8 cellular contexts compared by ENCODE assay signal in genomic region chr3:128052831-128053419, GRCh38. TPM values are rescaled to one million over a fixed set of nuclear protein-coding genes. Genes with fewer than 3 reads are reported as not detected.
DNase-seq lines count a peak whose midpoint lies in the region; ATAC-seq and TF ChIP-seq lines count a peak whose summit lies in the region.

No MANE protein-coding gene starts in this region.

- H3K27me3 ChIP-seq in AG04450 (ENCODE audit: control insufficient read depth, insufficient read depth, low read length): no peaks in the 10 kb centered on the region
- H3K27me3 ChIP-seq in HL-60 (ENCODE audit: insufficient read depth, poor library complexity, severe bottlenecking): no peaks in the 10 kb centered on the region
- no peaks in the 10 kb centered on the region for H3K27me3 ChIP-seq in ascending aorta
- no peaks in the 10 kb centered on the region for H3K27me3 ChIP-seq in kidney epithelial cell (ENCODE audit: control insufficient read depth, insufficient read depth, low read length)

- H3K4me3 ChIP-seq in AG04450 (ENCODE audit: low read depth, low read length): peak overlapping the region; percentile 95
- H3K4me3 ChIP-seq in HL-60 (replicated peaks; ENCODE audit: insufficient read depth, low read length): peak overlapping the region; percentile 89
- H3K4me3 ChIP-seq in ascending aorta: peak overlapping the region; percentile 94 to 98
- H3K4me3 ChIP-seq in kidney epithelial cell (ENCODE audit: low read depth, low read length): peak overlapping the region; percentile 97

- H3K36me3 ChIP-seq in ascending aorta: peaks cover 12 to 30% of the 10 kb centered on the region in 2 donors
- H3K36me3 ChIP-seq in kidney epithelial cell (ENCODE audit: control insufficient read depth, insufficient read depth, low read length): peaks cover 4% of the 10 kb centered on the region

- no peak for ATAC-seq in HG03175 (IDR thresholded peaks at IDR 0.05; ENCODE audit: unreplicated experiment)

- POLR2A ChIA-PET in AG04450 (lab: Yijun Ruan, JAX): interaction anchor here (0.5 to 2.0 kb wide), 6 partner anchors 8 to 462 kb away, joined by 3 to 9 read pairs (median 4); partner anchors contain the start of gene TPRA1

- CTCF ChIA-PET in AG04450 (lab: Charles Lee): interaction anchor here (0.5 to 1.7 kb wide), 4 partner anchors 16 to 478 kb away, joined by 3 to 7 read pairs (median 4); no protein-coding TSS in a partner anchor

- TF ChIP-seq CTCF in AG04450 (IDR thresholded peaks at IDR 0.05; ENCODE audit: low read depth, low read length) (no peak), HL-60 (IDR thresholded peaks at IDR 0.05; ENCODE audit: insufficient read depth, low read length) (no peak), ascending aorta (IDR thresholded peaks at IDR 0.05) (no peak), kidney epithelial cell (IDR thresholded peaks at IDR 0.05; ENCODE audit: insufficient read depth, low read length, poor library complexity, severe bottlenecking) (no peak)

- peak overlapping the region; percentile 89 for H3K27ac ChIP-seq in AG04450 (ENCODE audit: low read depth, low read length)
- H3K27ac ChIP-seq in HL-60 (replicated peaks): peak overlapping the region; percentile 98
- H3K27ac ChIP-seq in ascending aorta: peak overlapping the region; percentile 96
- peak overlapping the region; percentile 27 for H3K27ac ChIP-seq in temporal lobe (ENCODE audit: low read depth, low read length)

- intact Hi-C loops in ascending aorta (cut with DNase I): loop anchor here (1.0 to 5.0 kb wide), 6 partner anchors 70 to 674 kb away; partner anchors contain the start of genes ABTB1, RAB7A, RUVBL1 and TPRA1

- H3K9me3 ChIP-seq in AG04450 (ENCODE audit: control insufficient read depth, insufficient read depth, low read length) (no peaks in the 10 kb centered on the region), ascending aorta (no peaks in the 10 kb centered on the region)

- peaks cover 15 to 29% of the 10 kb centered on the region in 2 donors for H3K4me1 ChIP-seq in ascending aorta

- DNase-seq in AG04450 (ENCODE audit: low read depth, low spot score): no peak
- no peak for DNase-seq in HL-60 (ENCODE audit: low read depth in 1 of 2, low spot score in 1 of 2)
- DNase-seq in ascending aorta (ENCODE audit: low spot score in 2 of 2): no peak
- no peak for DNase-seq in kidney epithelial cell (ENCODE audit: low read depth)
- no peak for DNase-seq in islet precursor cell
- no peak for DNase-seq in DMS114 treated with DMSO at 0.1 percent for 48 hours (lab: John Stamatoyannopoulos, UW; ENCODE audit: unreplicated experiment)

RNA-seq across cellular contexts. Expression of gene SEC61A1, which starts 0.7 kb away (rescaled TPM):
- polyA plus RNA-seq in AG04450 (2011; rRNA removed): 543 and 639 TPM in 2 replicates
- 729 and 763 TPM in 2 replicates for polyA minus RNA-seq in AG04450 (2011; rRNA and poly(A)+ RNA removed)
- total RNA-seq in ascending aorta (193 TPM), kidney epithelial cell (350 and 383 TPM in 2 replicates), temporal lobe (75.7 TPM)

Comparison
In these comparisons a context has a peak if more than half of its experiments do, and no peak if none do; other contexts are left out.
1. H3K27ac ChIP-seq: peak in every context shown above with its lines; median percentile 98 in HL-60; 96 in ascending aorta; 89 in AG04450; 27 in temporal lobe.